Comparison of ENCODE assay signal across 24 cellular contexts in genomic region chr22:43706151-43706550, GRCh38.
"Had no signal": no experiment of that assay in that cellular context is flagged by ENCODE, and none has a peak within 500 bp of the region (broad histone marks: within the 10 kb centered on the region; RNA-seq: fewer than 3 reads in every experiment).

No MANE protein-coding gene starts in this region.

- H3K4me1 ChIP-seq: lower lobe of right lung, pancreas, suprapubic skin, transverse colon, uterus had no signal

- ATAC-seq: activated T-cell treated with anti-CD3 and anti-CD28 coated beads, Interleukin-2, amount 50 U/mL, for 4 hours; left colon; lower lobe of right lung; natural killer cell treated with Interleukin-12 subunit alpha and Interleukin-12 subunit beta and Interleukin-15 and Interleukin-18, amount 100 ng/mL, for 72 hours; pancreas; stimulated activated naive CD8-positive, alpha-beta T cell treated with anti-CD3 and anti-CD28 coated beads, Interleukin-15, amount 100 ng/mL, for 72 hours had no signal

- H3K4me1 Mint-ChIP-seq: central memory CD8-positive, alpha-beta T cell; stimulated activated naive CD8-positive, alpha-beta T cell treated with anti-CD3 and anti-CD28 coated beads, Interleukin-15, amount 100 ng/mL, for 72 hours had no signal

- H3K4me3 Mint-ChIP-seq: activated T-cell treated with anti-CD3 and anti-CD28 coated beads, Interleukin-2, amount 50 U/mL, for 4 hours; central memory CD8-positive, alpha-beta T cell; natural killer cell treated with Interleukin-12 subunit alpha and Interleukin-12 subunit beta and Interleukin-15 and Interleukin-18, amount 100 ng/mL, for 72 hours; stimulated activated naive CD8-positive, alpha-beta T cell treated with anti-CD3 and anti-CD28 coated beads, Interleukin-15, amount 100 ng/mL, for 72 hours had no signal

- H3K27ac ChIP-seq: coronary artery, lower lobe of right lung, neutrophil, pancreas, suprapubic skin, transverse colon, uterus had no signal

- H3K27ac Mint-ChIP-seq: natural killer cell treated with Interleukin-12 subunit alpha and Interleukin-12 subunit beta and Interleukin-15 and Interleukin-18, amount 100 ng/mL, for 72 hours had no signal

- H3K9me3 ChIP-seq: pancreas had no signal

- H3K36me3 ChIP-seq: lower lobe of right lung, neutrophil, pancreas, right lobe of liver, suprapubic skin, transverse colon, uterus had no signal

- H3K27me3 ChIP-seq: neutrophil, pancreas, right lobe of liver, suprapubic skin, transverse colon, uterus had no signal

- DNase-seq: activated CD4-positive, alpha-beta T cell treated with anti-CD3 and anti-CD28 coated beads, Interleukin-2, amount 50 U/mL, for 1 hour; activated CD4-positive, CD25-positive, alpha-beta regulatory T cell treated with anti-CD3 and anti-CD28 coated beads, Interleukin-2, amount 50 U/mL, for 72 hours; activated CD8-positive, alpha-beta memory T cell treated with anti-CD3 and anti-CD28 coated beads, Interleukin-2, amount 50 U/mL, for 4 hours; activated effector memory CD4-positive, alpha-beta T cell treated with Interleukin-2 at 50 U/mL for 16 hours; activated naive CD4-positive, alpha-beta T cell treated with anti-CD3 and anti-CD28 coated beads, Interleukin-2, amount 50 U/mL, for 16 hours; activated T-cell treated with anti-CD3 and anti-CD28 coated beads, Interleukin-2, amount 50 U/mL, for 4 hours; aorta; erythroblast; head of caudate nucleus; left colon; lower lobe of right lung; pancreas; right lobe of liver; small intestine; stimulated activated CD4-positive, alpha-beta T cell treated with anti-CD3 and anti-CD28 coated beads, Interleukin-4, amount 100 ng/mL, for 1 hour; stimulated activated naive CD8-positive, alpha-beta T cell treated with anti-CD3 and anti-CD28 coated beads, Interleukin-15, amount 100 ng/mL, for 72 hours; T-helper 9 cell; transverse colon; uterus had no signal

- H3K4me3 ChIP-seq: coronary artery, lower lobe of right lung, pancreas, right lobe of liver, suprapubic skin, transverse colon, uterus had no signal
